9 cellular contexts compared by ENCODE assay signal in the genomic region with DNA sequence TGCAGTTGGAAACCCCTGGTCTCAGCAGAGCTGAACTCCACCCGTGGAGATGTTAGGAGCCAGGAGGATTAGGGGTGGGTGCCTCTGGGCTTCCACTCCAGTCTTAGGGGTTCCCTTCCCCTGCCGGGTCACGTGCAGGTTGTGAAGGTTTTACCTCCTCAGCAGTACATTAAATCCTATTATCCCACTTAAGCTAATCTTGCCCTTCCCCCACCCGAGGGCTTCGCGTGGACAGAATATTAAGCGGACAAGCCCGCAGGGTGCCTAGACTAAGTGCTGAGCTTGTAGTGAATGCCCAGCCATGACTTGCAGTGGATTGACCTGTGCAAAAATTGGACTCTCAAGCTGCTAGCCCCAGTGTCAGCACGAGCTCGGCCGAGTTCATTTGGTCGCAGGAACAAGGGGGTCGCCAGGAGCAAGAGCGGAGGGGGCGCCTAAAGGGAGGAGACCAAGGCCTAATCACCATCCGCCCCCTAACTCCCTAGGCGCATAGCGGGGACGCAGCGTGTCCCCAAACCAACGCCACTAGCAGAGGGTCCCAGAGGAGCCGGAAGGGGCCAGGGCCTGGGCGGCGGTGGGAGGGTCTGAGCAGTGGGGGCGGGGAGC. TPM values are rescaled to one million over a fixed set of nuclear protein-coding genes. Genes with fewer than 3 reads are reported as not detected.
DNase-seq lines count a peak whose midpoint lies in the region; ATAC-seq, FAIRE-seq and TF ChIP-seq lines count a peak whose summit lies in the region.
"Had no signal": no experiment of that assay in that cellular context is flagged by ENCODE, and none has a peak within 500 bp of the region (broad histone marks: within the 10 kb centered on the region; RNA-seq: fewer than 3 reads in every experiment).

No MANE protein-coding gene starts in this region.

- no peaks in the 10 kb centered on the region for H3K27me3 ChIP-seq in CD8-positive, alpha-beta memory T cell (ENCODE audit: insufficient read depth, low read length, poor library complexity, severe bottlenecking)
- H3K27me3 ChIP-seq in right cardiac atrium (ENCODE audit: control insufficient read depth, insufficient read depth) (no peaks in the 10 kb centered on the region), smooth muscle cell (ENCODE audit: low read depth) (no peaks in the 10 kb centered on the region)

- intact Hi-C loops in right cardiac atrium (cut with DNase I) = no loop called here

- peak overlapping the region; percentile 100 for H3K4me2 ChIP-seq in smooth muscle cell

- POLR2A ChIA-PET in CD8-positive, alpha-beta memory T cell (lab: Charles Lee) = interaction anchor here (0.6 to 3.0 kb wide), 5 partner anchors 13 to 98 kb away, joined by 3 to 39 read pairs (median 4); a partner anchor contains a TSS
- POLR2A ChIA-PET in WTC11 (lab: Charles Lee) = interaction anchor here (1.0 to 1.8 kb wide), 9 partner anchors 12 to 200 kb away, joined by 3 to 9 read pairs (median 6); a partner anchor contains a TSS

- CTCF ChIA-PET in CD8-positive, alpha-beta memory T cell (lab: Charles Lee) = interaction anchor here (0.7 to 2.2 kb wide), 12 partner anchors 7 to 107 kb away, joined by 3 to 9 read pairs (median 3); no protein-coding TSS in a partner anchor
- CTCF ChIA-PET in WTC11 (lab: Charles Lee) = interaction anchor here (0.6 to 5.1 kb wide), 20 partner anchors 9 to 667 kb away, joined by 3 to 62 read pairs (median 5); a partner anchor contains a TSS

- no peaks in the 10 kb centered on the region for H3K9me3 ChIP-seq in CD8-positive, alpha-beta memory T cell (ENCODE audit: low read length)
- H3K9me3 ChIP-seq in right cardiac atrium (ENCODE audit: control insufficient read depth, low read length) (no peaks in the 10 kb centered on the region), smooth muscle cell (replicated peaks; ENCODE audit: low read depth) (no peaks in the 10 kb centered on the region)

- 9% methylated on average over 25 of the region's 25 CpGs for WGBS in right cardiac atrium
- 15% methylated on average over 23 of the region's 25 CpGs for WGBS in smooth muscle cell (ENCODE audit: low lambda C conversion rate)

- peak overlapping the region; percentile 57 for H3K27ac ChIP-seq in CD8-positive, alpha-beta memory T cell (ENCODE audit: low read depth, low read length)
- H3K27ac ChIP-seq in right cardiac atrium (ENCODE audit: low read length) (no peak overlapping the region), smooth muscle cell (ENCODE audit: low read depth) (no peak overlapping the region)

- H3K27me3 Mint-ChIP-seq in CD8-positive, alpha-beta memory T cell = no peaks in the 10 kb centered on the region
- H3K27me3 Mint-ChIP-seq in HFFc6 (ENCODE audit: insufficient read depth) = peaks cover 4% of the 10 kb centered on the region
- no peaks in the 10 kb centered on the region; the same call in 1 of the 2 replicates for H3K27me3 Mint-ChIP-seq in WTC11 (ENCODE audit: low read depth)

- H3K36me3 Mint-ChIP-seq in CD8-positive, alpha-beta memory T cell = peaks cover 0 to 2% (median 2%) of the 10 kb centered on the region in 3 donors
- H3K36me3 Mint-ChIP-seq in HFFc6 (ENCODE audit: low read depth) (no peaks in the 10 kb centered on the region), WTC11 (no peaks in the 10 kb centered on the region)

- TF ChIP-seq CTCF in HFFc6 (IDR thresholded peaks at IDR 0.05) = no peak
- TF ChIP-seq CTCF in WTC11 (IDR thresholded peaks at IDR 0.05) = no peak
- TF ChIP-seq CTCF in smooth muscle cell (IDR thresholded peaks at IDR 0.05; ENCODE audit: borderline replicate concordance, insufficient read depth, poor library complexity, severe bottlenecking) = no peak

- H3K4me3 ChIP-seq in CD8-positive, alpha-beta memory T cell (ENCODE audit: low read length) = peak overlapping the region; percentile 74
- H3K4me3 ChIP-seq in right cardiac atrium (ENCODE audit: low read length) = peak overlapping the region; percentile 91
- H3K4me3 ChIP-seq in smooth muscle cell = peak overlapping the region; percentile 99

- H3K4me1 Mint-ChIP-seq in CD8-positive, alpha-beta memory T cell = peaks cover 15 to 30% (median 23%) of the 10 kb centered on the region in 3 donors
- H3K4me1 Mint-ChIP-seq in HFFc6 (ENCODE audit: low read depth) (peaks cover 16% of the 10 kb centered on the region), WTC11 (peaks cover 20% of the 10 kb centered on the region)

- peak overlapping the region; percentile 62 for H3K9ac ChIP-seq in smooth muscle cell (ENCODE audit: low read depth)

- peak overlapping the region; percentile 82 to 89 (median 85) for H3K4me3 Mint-ChIP-seq in CD8-positive, alpha-beta memory T cell
- peak overlapping the region; percentile 86 for H3K4me3 Mint-ChIP-seq in HFFc6
- H3K4me3 Mint-ChIP-seq in WTC11 = peak overlapping the region; percentile 78

- H3K4me1 ChIP-seq in CD8-positive, alpha-beta memory T cell (ENCODE audit: insufficient read depth, low read length) = peaks cover 24% of the 10 kb centered on the region
- peaks cover 15% of the 10 kb centered on the region for H3K4me1 ChIP-seq in right cardiac atrium (ENCODE audit: control insufficient read depth, insufficient read depth, low read length)
- H3K4me1 ChIP-seq in smooth muscle cell (ENCODE audit: low read depth) = peaks cover 14% of the 10 kb centered on the region

- H2AFZ ChIP-seq in smooth muscle cell (ENCODE audit: low read depth) = peak overlapping the region; percentile 89

- no peaks in the 10 kb centered on the region for H3K36me3 ChIP-seq in CD8-positive, alpha-beta memory T cell (ENCODE audit: insufficient read depth, low read length)
- no peaks in the 10 kb centered on the region for H3K36me3 ChIP-seq in smooth muscle cell (ENCODE audit: low read depth)

- no peak for FAIRE-seq in GM19239 (lab: Jason Lieb, UNC)

- no peak for DNase-seq in CD8-positive, alpha-beta memory T cell
- DNase-seq in HFFc6 = no peak
- DNase-seq in WTC11 (ENCODE audit: low spot score) = no peak
- no peak for DNase-seq in right cardiac atrium
- DNase-seq in smooth muscle cell (lab: John Stamatoyannopoulos, UW; ENCODE audit: unreplicated experiment) = no peak
- DNase-seq in inferior parietal cortex (ENCODE audit: extremely low spot score) = no peak
- no peak for DNase-seq in activated CD4-positive, CD25-positive, alpha-beta regulatory T cell (lab: John Stamatoyannopoulos, UW)
- no peak for DNase-seq in GM19239 (ENCODE audit: insufficient read length, low spot score)

- ATAC-seq in WTC11 = no peak; the same call in 1 of the 2 replicates
- ATAC-seq in right cardiac atrium = peak in 1 of 2 donors; percentile 5

- peaks cover 39% of the 10 kb centered on the region for H3K79me2 ChIP-seq in smooth muscle cell (ENCODE audit: low read depth)

- H3F3A ChIP-seq in smooth muscle cell (ENCODE audit: low read depth) = peaks cover 15% of the 10 kb centered on the region

- no peaks in the 10 kb centered on the region for H3K9me3 Mint-ChIP-seq in CD8-positive, alpha-beta memory T cell
- H3K9me3 Mint-ChIP-seq in HFFc6 = no peaks in the 10 kb centered on the region
- H3K9me3 Mint-ChIP-seq in WTC11 = no peaks in the 10 kb centered on the region

- H4K20me1 ChIP-seq in smooth muscle cell (ENCODE audit: low read depth) = peaks cover 43% of the 10 kb centered on the region

- H3K27ac Mint-ChIP-seq in CD8-positive, alpha-beta memory T cell = peak overlapping the region; percentile 60 to 97 (median 88)
- peak overlapping the region; percentile 65 for H3K27ac Mint-ChIP-seq in HFFc6
- H3K27ac Mint-ChIP-seq in WTC11 = peak overlapping the region; percentile 60

TF ChIP-seq in WTC11, 78 proteins besides CTCF, POLR2A, EP300 and RAD21 (continues in another document):
- TF ChIP-seq, protein P1, sequence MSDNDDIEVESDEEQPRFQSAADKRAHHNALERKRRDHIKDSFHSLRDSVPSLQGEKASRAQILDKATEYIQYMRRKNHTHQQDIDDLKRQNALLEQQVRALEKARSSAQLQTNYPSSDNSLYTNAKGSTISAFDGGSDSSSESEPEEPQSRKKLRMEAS (CRISPR knock-in tag; IDR thresholded peaks at IDR 0.05) = no peak

RNA-seq across cellular contexts. Expression of a gene that starts 0.5 kb away (rescaled TPM):
- total RNA-seq in CD8-positive, alpha-beta memory T cell = 1 to 10 TPM; 6.9 to 8.8 TPM
- 10.1 TPM for polyA plus RNA-seq in CD8-positive, alpha-beta memory T cell
- 1 to 10 TPM; 5.6 to 7.7 (median 7.2) TPM for total RNA-seq in HFFc6 (2021; fragmentation: NEBNext Ultra II Directional; extraction: Animal tissue kit (Norgen Biotek cat#: 25700))
- 50.1 to 53.3 TPM (median 50.2 TPM) in 3 replicates for total RNA-seq in WTC11 (2021)
- 10 to 100 TPM; 32.6 to 39.6 (median 33.5) TPM for total RNA-seq in right cardiac atrium
- polyA plus RNA-seq in right cardiac atrium = 16.4 TPM
- 26.5 and 29.6 TPM in 2 replicates for total RNA-seq in smooth muscle cell
- 51.4 and 57.1 TPM in 2 replicates for polyA plus RNA-seq in smooth muscle cell

RNA-seq across cellular contexts. Expression of a gene that starts 33.1 kb away (rescaled TPM):
- 100 to 1,000 TPM; 162 to 166 TPM for total RNA-seq in CD8-positive, alpha-beta memory T cell
- 251 TPM for polyA plus RNA-seq in CD8-positive, alpha-beta memory T cell
- 10 to 100 TPM; 73.5 to 82.2 (median 76.9) TPM for total RNA-seq in HFFc6 (2021; fragmentation: NEBNext Ultra II Directional; extraction: Animal tissue kit (Norgen Biotek cat#: 25700))
- 26.1 to 29.6 TPM (median 26.9 TPM) in 3 replicates for total RNA-seq in WTC11 (2021)
- total RNA-seq in right cardiac atrium = 10 to 100 TPM; 69.5 to 70.7 (median 70.1) TPM
- polyA plus RNA-seq in right cardiac atrium = 95.8 TPM
- total RNA-seq in smooth muscle cell = 33.9 and 37.3 TPM in 2 replicates
- polyA plus RNA-seq in smooth muscle cell = 110 and 132 TPM in 2 replicates

RNA-seq across cellular contexts. Expression of a gene that starts 33.4 kb away (rescaled TPM):
- 10 to 100 TPM; 10.3 to 11.6 TPM for total RNA-seq in CD8-positive, alpha-beta memory T cell
- 0.85 TPM for polyA plus RNA-seq in CD8-positive, alpha-beta memory T cell
- 1 to 10 TPM; 4.5 to 6.3 (median 5.2) TPM for total RNA-seq in HFFc6 (2021; fragmentation: NEBNext Ultra II Directional; extraction: Animal tissue kit (Norgen Biotek cat#: 25700))
- 2.6 to 6.7 TPM (median 5.3 TPM) in 3 replicates for total RNA-seq in WTC11 (2021)
- total RNA-seq in right cardiac atrium = 10 to 100 TPM; 10.6 to 20.5 (median 15.6) TPM
- 6.5 TPM for polyA plus RNA-seq in right cardiac atrium
- 0.09 and 0.40 TPM in 2 replicates for total RNA-seq in smooth muscle cell
- 0.21 and 1.2 TPM in 2 replicates for polyA plus RNA-seq in smooth muscle cell

RNA-seq across cellular contexts. Expression of a gene that starts 48.7 kb away (rescaled TPM):
- under 1 TPM in 1 of 2 experiments, not detected in 1; 0.80 TPM for total RNA-seq in CD8-positive, alpha-beta memory T cell
- polyA plus RNA-seq in CD8-positive, alpha-beta memory T cell = 0.17 TPM
- total RNA-seq in HFFc6 (2021; fragmentation: NEBNext Ultra II Directional; extraction: Animal tissue kit (Norgen Biotek cat#: 25700)) = under 1 TPM in 2 of 6 experiments, not detected in 4; 0.07 to 0.14 TPM
- 0.18 to 0.76 TPM (median 0.48 TPM) in 3 replicates for total RNA-seq in WTC11 (2021)
- total RNA-seq in right cardiac atrium = under 1 TPM in 2 of 4 donors, not detected in 2; 0.24 to 0.54 TPM
- polyA plus RNA-seq in right cardiac atrium = 0.72 TPM
- total RNA-seq in smooth muscle cell = 0.36 TPM in 1 of 2 replicates, not detected in the other
- polyA plus RNA-seq in smooth muscle cell = 0.15 and 0.19 TPM in 2 replicates
- total RNA-seq: M059J had no signal
